ENCODE assay signal across 14 cellular contexts in the genomic region with DNA sequence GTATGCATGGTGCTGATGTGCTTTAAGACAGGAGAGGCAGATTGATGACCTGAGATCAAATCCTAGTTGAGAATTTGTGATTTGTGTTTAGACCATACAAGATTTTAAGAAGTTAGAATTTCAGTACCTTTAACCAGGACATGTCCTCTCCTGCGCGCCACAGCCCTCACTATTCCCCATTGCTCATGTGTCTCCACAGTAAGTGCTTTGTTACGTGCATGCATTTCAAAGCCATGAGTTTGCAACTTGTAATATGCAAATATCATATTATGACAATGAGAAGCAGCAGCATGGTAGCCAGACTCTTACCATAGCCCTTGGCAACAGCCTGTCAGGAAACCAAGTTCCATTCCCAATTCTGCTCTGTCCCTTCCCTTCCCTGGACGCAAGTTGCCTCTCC.
DNase-seq lines count a peak whose midpoint lies in the region; ATAC-seq, FAIRE-seq and TF ChIP-seq lines count a peak whose summit lies in the region.
"Had no signal": no experiment of that assay in that cellular context is flagged by ENCODE, and none has a peak within 500 bp of the region (broad histone marks: within the 10 kb centered on the region; RNA-seq: fewer than 3 reads in every experiment).

No MANE protein-coding gene starts in this region.

- no peak overlapping the region for H3K23ac ChIP-seq in trophoblast cell (ENCODE audit: low read length)

- no peak overlapping the region for H3K18ac ChIP-seq in trophoblast cell (ENCODE audit: low read length)

- H3K4ac ChIP-seq in trophoblast cell (ENCODE audit: low read depth, low read length), result no peak overlapping the region

- H2AK5ac ChIP-seq in trophoblast cell (ENCODE audit: low read length), result no peak overlapping the region

- H2BK12ac ChIP-seq in trophoblast cell (ENCODE audit: low read length), result no peak overlapping the region

- H3K9me3 ChIP-seq in trophoblast cell (ENCODE audit: insufficient read depth, low read depth, low read length), result no peaks in the 10 kb centered on the region
- H3K9me3 ChIP-seq: BLaER1 treated with 17β-estradiol and CSF1 and Interleukin-3, amounts not matched to agents 10 nM and 100 nM had no signal

- H3K79me2 ChIP-seq in trophoblast cell (ENCODE audit: control insufficient read depth, insufficient read depth, low read length, poor library complexity), result no peaks in the 10 kb centered on the region

- FAIRE-seq in bronchial epithelial cell (lab: Jason Lieb, UNC), result no peak
- FAIRE-seq: H54, HepG2 had no signal

- no CpG with 5 or more reads among the region's 4 CpGs for WGBS in trophoblast cell (ENCODE audit: extremely low coverage, insufficient coverage, insufficient read length)

- no peak overlapping the region for H3K4me2 ChIP-seq in trophoblast cell (ENCODE audit: low read length)
- H3K4me2 ChIP-seq: BLaER1 treated with 17β-estradiol and CSF1 and Interleukin-3, amounts not matched to agents 10 nM and 100 nM had no signal

- H3K27me3 ChIP-seq in bronchial epithelial cell (ENCODE audit: control insufficient read depth, insufficient read depth, low read length) (no peaks in the 10 kb centered on the region), trophoblast cell (ENCODE audit: insufficient read depth, low read length) (no peaks in the 10 kb centered on the region)
- H3K27me3 ChIP-seq: BLaER1 treated with 17β-estradiol and CSF1 and Interleukin-3, amounts not matched to agents 10 nM and 100 nM had no signal

- H3K36me3 ChIP-seq in bronchial epithelial cell (ENCODE audit: control insufficient read depth, insufficient read depth, low read length), result no peaks in the 10 kb centered on the region
- no peaks in the 10 kb centered on the region for H3K36me3 ChIP-seq in trophoblast cell (ENCODE audit: control insufficient read depth in 1 of 2, insufficient read depth in 2 of 2, low read length in 2 of 2)
- H3K36me3 ChIP-seq: BLaER1 treated with 17β-estradiol and CSF1 and Interleukin-3, amounts not matched to agents 10 nM and 100 nM had no signal

- H3K27ac ChIP-seq in trophoblast cell (ENCODE audit: low read depth, low read length), result no peak overlapping the region
- H3K27ac ChIP-seq: BLaER1 treated with 17β-estradiol and CSF1 and Interleukin-3, amounts not matched to agents 10 nM and 100 nM had no signal

- no peaks in the 10 kb centered on the region for H3K4me1 ChIP-seq in trophoblast cell (ENCODE audit: control insufficient read depth in 1 of 2, insufficient read depth in 2 of 2, low read length in 2 of 2)

- no peak overlapping the region for H4K91ac ChIP-seq in trophoblast cell (ENCODE audit: low read depth, low read length)

- H3K4me3 ChIP-seq in bronchial epithelial cell (ENCODE audit: low read depth, low read length) (no peak overlapping the region), trophoblast cell (ENCODE audit: low read depth, low read length) (no peak overlapping the region)
- H3K4me3 ChIP-seq: BLaER1 treated with 17β-estradiol and CSF1 and Interleukin-3, amounts not matched to agents 10 nM and 100 nM had no signal

- DNase-seq in ELR (ENCODE audit: low read depth) (peak; percentile 21), NCI-H526 (lab: John Stamatoyannopoulos, UW) (peak; percentile 25 to 62), bronchial epithelial cell (ENCODE audit: low read depth) (peak; percentile 40), trophoblast cell (peak; percentile 44 to 63), COR-L47 (lab: John Stamatoyannopoulos, UW) (no peak), NCI-H748 treated with DMSO at 0.1 percent for 48 hours (lab: John Stamatoyannopoulos, UW) (no peak)
- DNase-seq: 8988T; CD8-positive, alpha-beta T cell; GDM1; HCEC 1CT had no signal

- no peak overlapping the region for H3K14ac ChIP-seq in trophoblast cell (ENCODE audit: low read length)

- H2AFZ ChIP-seq in trophoblast cell (ENCODE audit: insufficient read depth, low read length, poor library complexity), result no peak overlapping the region

- no peak overlapping the region for H2BK5ac ChIP-seq in trophoblast cell (ENCODE audit: low read depth, low read length, poor library complexity)

- H3K79me1 ChIP-seq in trophoblast cell (ENCODE audit: low read length), result no peaks in the 10 kb centered on the region

- no peak overlapping the region for H4K8ac ChIP-seq in trophoblast cell (ENCODE audit: low read depth, low read length)

- no peak for ATAC-seq in HG02981 (IDR thresholded peaks at IDR 0.05; ENCODE audit: unreplicated experiment)
- ATAC-seq: CD8-positive, alpha-beta T cell had no signal

- no peak overlapping the region for H4K12ac ChIP-seq in trophoblast cell (ENCODE audit: low read depth, low read length)

- no peak for TF ChIP-seq CTCF in bronchial epithelial cell (IDR thresholded peaks at IDR 0.05; ENCODE audit: insufficient read depth, low read length, severe bottlenecking)

- H3K9ac ChIP-seq in trophoblast cell (ENCODE audit: low read length), result no peak overlapping the region
- H3K9ac ChIP-seq: BLaER1 treated with 17β-estradiol and CSF1 and Interleukin-3, amounts not matched to agents 10 nM and 100 nM had no signal

- H2BK120ac ChIP-seq in trophoblast cell (ENCODE audit: insufficient read depth, low read length, poor library complexity), result no peak overlapping the region

Comparison
In these comparisons a context has a peak if more than half of its experiments do, and no peak if none do; other contexts are left out.
1. DNase-seq: peak in ELR (single experiment), NCI-H526 (2 of 2), bronchial epithelial cell (single experiment) and trophoblast cell (2 of 2); none in COR-L47 (single experiment) and NCI-H748 treated with DMSO at 0.1 percent for 48 hours (single experiment).